ENCODE assay signal across 1 cellular context in the genomic region with DNA sequence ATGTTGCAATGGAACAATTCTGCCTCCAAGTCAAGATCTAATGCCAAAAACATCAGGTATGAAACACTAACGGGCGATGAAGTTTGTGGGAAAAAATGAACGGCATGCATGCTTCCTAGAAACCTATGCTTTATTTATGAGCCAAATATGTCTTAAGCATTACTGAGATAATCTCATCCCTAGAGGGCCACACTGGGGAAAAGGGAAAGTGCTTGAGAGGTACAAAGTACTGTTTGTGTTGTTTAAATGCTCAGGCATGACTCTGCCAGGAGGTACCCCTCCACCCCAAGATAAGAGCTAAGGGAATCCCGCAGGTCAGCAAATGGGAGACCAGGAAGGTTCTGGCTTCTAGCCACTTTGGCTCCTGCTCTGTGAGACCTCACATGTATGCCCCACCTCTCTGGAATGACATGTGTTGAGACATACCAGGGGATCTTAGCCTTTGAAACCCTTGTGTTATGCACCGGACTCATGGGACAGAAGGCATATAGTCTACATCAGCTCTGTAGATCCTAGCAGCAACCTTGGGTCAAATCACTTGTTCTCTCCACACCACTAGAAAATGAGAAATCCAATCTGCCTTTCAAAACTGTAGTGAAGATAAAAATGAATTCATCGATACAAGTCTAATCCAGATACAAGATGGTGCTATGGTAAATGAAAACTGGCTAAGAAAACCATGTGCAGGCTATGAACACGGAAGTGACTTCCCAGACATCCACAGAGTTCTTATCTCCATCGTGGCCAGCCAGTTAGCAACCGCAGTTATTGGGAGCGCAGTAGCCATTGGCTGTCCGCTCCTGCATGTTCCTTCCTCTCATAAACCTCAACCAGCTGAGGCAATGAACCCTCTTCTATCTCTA.
A peak's percentile ranks its signal among the peaks of the same experiment; 100 is the strongest.
TF ChIP-seq lines count a peak whose summit lies in the region.

No MANE protein-coding gene starts in this region.

TF ChIP-seq in K562, 482 proteins besides CTCF, POLR2A, EP300 and RAD21 (continued from another document and continues in another):
- TF ChIP-seq, protein P1, sequence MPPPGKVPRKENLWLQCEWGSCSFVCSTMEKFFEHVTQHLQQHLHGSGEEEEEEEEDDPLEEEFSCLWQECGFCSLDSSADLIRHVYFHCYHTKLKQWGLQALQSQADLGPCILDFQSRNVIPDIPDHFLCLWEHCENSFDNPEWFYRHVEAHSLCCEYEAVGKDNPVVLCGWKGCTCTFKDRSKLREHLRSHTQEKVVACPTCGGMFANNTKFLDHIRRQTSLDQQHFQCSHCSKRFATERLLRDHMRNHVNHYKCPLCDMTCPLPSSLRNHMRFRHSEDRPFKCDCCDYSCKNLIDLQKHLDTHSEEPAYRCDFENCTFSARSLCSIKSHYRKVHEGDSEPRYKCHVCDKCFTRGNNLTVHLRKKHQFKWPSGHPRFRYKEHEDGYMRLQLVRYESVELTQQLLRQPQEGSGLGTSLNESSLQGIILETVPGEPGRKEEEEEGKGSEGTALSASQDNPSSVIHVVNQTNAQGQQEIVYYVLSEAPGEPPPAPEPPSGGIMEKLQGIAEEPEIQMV (tag; conservative IDR thresholded peaks at IDR 0.05; ENCODE audit: low read depth), result no peak
- TF ChIP-seq, protein P2, sequence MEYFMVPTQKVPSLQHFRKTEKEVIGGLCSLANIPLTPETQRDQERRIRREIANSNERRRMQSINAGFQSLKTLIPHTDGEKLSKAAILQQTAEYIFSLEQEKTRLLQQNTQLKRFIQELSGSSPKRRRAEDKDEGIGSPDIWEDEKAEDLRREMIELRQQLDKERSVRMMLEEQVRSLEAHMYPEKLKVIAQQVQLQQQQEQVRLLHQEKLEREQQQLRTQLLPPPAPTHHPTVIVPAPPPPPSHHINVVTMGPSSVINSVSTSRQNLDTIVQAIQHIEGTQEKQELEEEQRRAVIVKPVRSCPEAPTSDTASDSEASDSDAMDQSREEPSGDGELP (CRISPR knock-in tag; IDR thresholded peaks at IDR 0.05; ENCODE audit: borderline replicate concordance), result peak; percentile 81
- TF ChIP-seq, protein P3, sequence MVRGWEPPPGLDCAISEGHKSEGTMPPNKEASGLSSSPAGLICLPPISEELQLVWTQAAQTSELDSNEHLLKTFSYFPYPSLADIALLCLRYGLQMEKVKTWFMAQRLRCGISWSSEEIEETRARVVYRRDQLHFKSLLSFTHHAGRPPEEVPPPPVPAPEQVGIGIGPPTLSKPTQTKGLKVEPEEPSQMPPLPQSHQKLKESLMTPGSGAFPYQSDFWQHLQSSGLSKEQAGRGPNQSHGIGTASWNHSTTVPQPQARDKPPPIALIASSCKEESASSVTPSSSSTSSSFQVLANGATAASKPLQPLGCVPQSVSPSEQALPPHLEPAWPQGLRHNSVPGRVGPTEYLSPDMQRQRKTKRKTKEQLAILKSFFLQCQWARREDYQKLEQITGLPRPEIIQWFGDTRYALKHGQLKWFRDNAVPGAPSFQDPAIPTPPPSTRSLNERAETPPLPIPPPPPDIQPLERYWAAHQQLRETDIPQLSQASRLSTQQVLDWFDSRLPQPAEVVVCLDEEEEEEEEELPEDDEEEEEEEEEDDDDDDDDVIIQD (CRISPR knock-in tag; IDR thresholded peaks at IDR 0.05), result 0 out of 2 replicates have a peak, but pooled peaks have one; percentile 8
- TF ChIP-seq ZKSCAN1 (IDR thresholded peaks at IDR 0.05; ENCODE audit: low read depth, low read length), result no peak
- TF ChIP-seq NFXL1 (CRISPR knock-in tag; IDR thresholded peaks at IDR 0.05), result no peak
- no peak for TF ChIP-seq ZNF134 (CRISPR knock-in tag; conservative IDR thresholded peaks at IDR 0.05)
- TF ChIP-seq, protein P4, sequence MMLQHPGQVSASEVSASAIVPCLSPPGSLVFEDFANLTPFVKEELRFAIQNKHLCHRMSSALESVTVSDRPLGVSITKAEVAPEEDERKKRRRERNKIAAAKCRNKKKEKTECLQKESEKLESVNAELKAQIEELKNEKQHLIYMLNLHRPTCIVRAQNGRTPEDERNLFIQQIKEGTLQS (IDR thresholded peaks at IDR 0.05), result no peak
- TF ChIP-seq, protein P4 (CRISPR knock-in tag; conservative IDR thresholded peaks at IDR 0.05), result no peak
- TF ChIP-seq XRCC3 (IDR thresholded peaks at IDR 0.05), result no peak
- no peak for TF ChIP-seq HLTF (IDR thresholded peaks at IDR 0.05)
- TF ChIP-seq, protein P5, sequence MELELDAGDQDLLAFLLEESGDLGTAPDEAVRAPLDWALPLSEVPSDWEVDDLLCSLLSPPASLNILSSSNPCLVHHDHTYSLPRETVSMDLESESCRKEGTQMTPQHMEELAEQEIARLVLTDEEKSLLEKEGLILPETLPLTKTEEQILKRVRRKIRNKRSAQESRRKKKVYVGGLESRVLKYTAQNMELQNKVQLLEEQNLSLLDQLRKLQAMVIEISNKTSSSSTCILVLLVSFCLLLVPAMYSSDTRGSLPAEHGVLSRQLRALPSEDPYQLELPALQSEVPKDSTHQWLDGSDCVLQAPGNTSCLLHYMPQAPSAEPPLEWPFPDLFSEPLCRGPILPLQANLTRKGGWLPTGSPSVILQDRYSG (tag; conservative IDR thresholded peaks at IDR 0.05; ENCODE audit: low read depth), result 0 out of 2 replicates have a peak, but pooled peaks have one; percentile 51
- peak; percentile 21; the same call in 1 of the 2 replicates for TF ChIP-seq SPI1 (IDR thresholded peaks at IDR 0.05; ENCODE audit: borderline replicate concordance, low read depth, low read length)
- TF ChIP-seq ZKSCAN8 (CRISPR knock-in tag; IDR thresholded peaks at IDR 0.05), result peak; percentile 68; the same call in 1 of the 2 replicates
- TF ChIP-seq ZNF778 (CRISPR knock-in tag; IDR thresholded peaks at IDR 0.05), result no peak
- TF ChIP-seq ZNF57 (CRISPR knock-in tag; IDR thresholded peaks at IDR 0.05), result no peak
- no peak; the same call in 1 of the 2 replicates for TF ChIP-seq CHD2 (IDR thresholded peaks at IDR 0.05; ENCODE audit: low read depth, low read length)
- TF ChIP-seq, protein P6, sequence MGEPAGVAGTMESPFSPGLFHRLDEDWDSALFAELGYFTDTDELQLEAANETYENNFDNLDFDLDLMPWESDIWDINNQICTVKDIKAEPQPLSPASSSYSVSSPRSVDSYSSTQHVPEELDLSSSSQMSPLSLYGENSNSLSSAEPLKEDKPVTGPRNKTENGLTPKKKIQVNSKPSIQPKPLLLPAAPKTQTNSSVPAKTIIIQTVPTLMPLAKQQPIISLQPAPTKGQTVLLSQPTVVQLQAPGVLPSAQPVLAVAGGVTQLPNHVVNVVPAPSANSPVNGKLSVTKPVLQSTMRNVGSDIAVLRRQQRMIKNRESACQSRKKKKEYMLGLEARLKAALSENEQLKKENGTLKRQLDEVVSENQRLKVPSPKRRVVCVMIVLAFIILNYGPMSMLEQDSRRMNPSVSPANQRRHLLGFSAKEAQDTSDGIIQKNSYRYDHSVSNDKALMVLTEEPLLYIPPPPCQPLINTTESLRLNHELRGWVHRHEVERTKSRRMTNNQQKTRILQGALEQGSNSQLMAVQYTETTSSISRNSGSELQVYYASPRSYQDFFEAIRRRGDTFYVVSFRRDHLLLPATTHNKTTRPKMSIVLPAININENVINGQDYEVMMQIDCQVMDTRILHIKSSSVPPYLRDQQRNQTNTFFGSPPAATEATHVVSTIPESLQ (CRISPR knock-in tag; IDR thresholded peaks at IDR 0.05), result no peak
- TF ChIP-seq ZEB2 (IDR thresholded peaks at IDR 0.05), result no peak
- no peak for TF ChIP-seq U2AF2 (optimal IDR thresholded peaks at IDR 0.05; ENCODE audit: low read depth, low read length)
- no peak for TF ChIP-seq OTX1 (CRISPR knock-in tag; IDR thresholded peaks at IDR 0.05)
- no peak for TF ChIP-seq NR3C1 (CRISPR knock-in tag; IDR thresholded peaks at IDR 0.05)
- TF ChIP-seq, protein P7, sequence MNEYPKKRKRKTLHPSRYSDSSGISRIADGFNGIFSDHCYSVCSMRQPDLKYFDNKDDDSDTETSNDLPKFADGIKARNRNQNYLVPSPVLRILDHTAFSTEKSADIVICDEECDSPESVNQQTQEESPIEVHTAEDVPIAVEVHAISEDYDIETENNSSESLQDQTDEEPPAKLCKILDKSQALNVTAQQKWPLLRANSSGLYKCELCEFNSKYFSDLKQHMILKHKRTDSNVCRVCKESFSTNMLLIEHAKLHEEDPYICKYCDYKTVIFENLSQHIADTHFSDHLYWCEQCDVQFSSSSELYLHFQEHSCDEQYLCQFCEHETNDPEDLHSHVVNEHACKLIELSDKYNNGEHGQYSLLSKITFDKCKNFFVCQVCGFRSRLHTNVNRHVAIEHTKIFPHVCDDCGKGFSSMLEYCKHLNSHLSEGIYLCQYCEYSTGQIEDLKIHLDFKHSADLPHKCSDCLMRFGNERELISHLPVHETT (CRISPR knock-in tag; conservative IDR thresholded peaks at IDR 0.05 in 1 of 2, IDR thresholded peaks at IDR 0.05 in 1 of 2), result peak in 1 of 2 experiments; percentile 78; a peak in 1 of 4 replicates
- TF ChIP-seq ZNF347 (CRISPR knock-in tag; IDR thresholded peaks at IDR 0.05; ENCODE audit: low read depth), result no peak
- TF ChIP-seq, protein P8, sequence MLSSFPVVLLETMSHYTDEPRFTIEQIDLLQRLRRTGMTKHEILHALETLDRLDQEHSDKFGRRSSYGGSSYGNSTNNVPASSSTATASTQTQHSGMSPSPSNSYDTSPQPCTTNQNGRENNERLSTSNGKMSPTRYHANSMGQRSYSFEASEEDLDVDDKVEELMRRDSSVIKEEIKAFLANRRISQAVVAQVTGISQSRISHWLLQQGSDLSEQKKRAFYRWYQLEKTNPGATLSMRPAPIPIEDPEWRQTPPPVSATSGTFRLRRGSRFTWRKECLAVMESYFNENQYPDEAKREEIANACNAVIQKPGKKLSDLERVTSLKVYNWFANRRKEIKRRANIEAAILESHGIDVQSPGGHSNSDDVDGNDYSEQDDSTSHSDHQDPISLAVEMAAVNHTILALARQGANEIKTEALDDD (IDR thresholded peaks at IDR 0.05), result no peak
- TF ChIP-seq, protein P9, sequence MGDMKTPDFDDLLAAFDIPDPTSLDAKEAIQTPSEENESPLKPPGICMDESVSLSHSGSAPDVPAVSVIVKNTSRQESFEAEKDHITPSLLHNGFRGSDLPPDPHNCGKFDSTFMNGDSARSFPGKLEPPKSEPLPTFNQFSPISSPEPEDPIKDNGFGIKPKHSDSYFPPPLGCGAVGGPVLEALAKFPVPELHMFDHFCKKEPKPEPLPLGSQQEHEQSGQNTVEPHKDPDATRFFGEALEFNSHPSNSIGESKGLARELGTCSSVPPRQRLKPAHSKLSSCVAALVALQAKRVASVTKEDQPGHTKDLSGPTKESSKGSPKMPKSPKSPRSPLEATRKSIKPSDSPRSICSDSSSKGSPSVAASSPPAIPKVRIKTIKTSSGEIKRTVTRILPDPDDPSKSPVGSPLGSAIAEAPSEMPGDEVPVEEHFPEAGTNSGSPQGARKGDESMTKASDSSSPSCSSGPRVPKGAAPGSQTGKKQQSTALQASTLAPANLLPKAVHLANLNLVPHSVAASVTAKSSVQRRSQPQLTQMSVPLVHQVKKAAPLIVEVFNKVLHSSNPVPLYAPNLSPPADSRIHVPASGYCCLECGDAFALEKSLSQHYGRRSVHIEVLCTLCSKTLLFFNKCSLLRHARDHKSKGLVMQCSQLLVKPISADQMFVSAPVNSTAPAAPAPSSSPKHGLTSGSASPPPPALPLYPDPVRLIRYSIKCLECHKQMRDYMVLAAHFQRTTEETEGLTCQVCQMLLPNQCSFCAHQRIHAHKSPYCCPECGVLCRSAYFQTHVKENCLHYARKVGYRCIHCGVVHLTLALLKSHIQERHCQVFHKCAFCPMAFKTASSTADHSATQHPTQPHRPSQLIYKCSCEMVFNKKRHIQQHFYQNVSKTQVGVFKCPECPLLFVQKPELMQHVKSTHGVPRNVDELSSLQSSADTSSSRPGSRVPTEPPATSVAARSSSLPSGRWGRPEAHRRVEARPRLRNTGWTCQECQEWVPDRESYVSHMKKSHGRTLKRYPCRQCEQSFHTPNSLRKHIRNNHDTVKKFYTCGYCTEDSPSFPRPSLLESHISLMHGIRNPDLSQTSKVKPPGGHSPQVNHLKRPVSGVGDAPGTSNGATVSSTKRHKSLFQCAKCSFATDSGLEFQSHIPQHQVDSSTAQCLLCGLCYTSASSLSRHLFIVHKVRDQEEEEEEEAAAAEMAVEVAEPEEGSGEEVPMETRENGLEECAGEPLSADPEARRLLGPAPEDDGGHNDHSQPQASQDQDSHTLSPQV (IDR thresholded peaks at IDR 0.05), result peak; percentile 80
- TF ChIP-seq ZNF316 (IDR thresholded peaks at IDR 0.05), result no peak
- TF ChIP-seq ERF (CRISPR knock-in tag; IDR thresholded peaks at IDR 0.05), result peak; percentile 84; the same call in 1 of the 2 replicates
- TF ChIP-seq, protein P10, sequence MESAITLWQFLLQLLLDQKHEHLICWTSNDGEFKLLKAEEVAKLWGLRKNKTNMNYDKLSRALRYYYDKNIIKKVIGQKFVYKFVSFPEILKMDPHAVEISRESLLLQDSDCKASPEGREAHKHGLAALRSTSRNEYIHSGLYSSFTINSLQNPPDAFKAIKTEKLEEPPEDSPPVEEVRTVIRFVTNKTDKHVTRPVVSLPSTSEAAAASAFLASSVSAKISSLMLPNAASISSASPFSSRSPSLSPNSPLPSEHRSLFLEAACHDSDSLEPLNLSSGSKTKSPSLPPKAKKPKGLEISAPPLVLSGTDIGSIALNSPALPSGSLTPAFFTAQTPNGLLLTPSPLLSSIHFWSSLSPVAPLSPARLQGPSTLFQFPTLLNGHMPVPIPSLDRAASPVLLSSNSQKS (CRISPR knock-in tag; IDR thresholded peaks at IDR 0.05), result no peak
- TF ChIP-seq SMAD4 (CRISPR knock-in tag; conservative IDR thresholded peaks at IDR 0.05), result peak; percentile 86
- peak; percentile 81; the same call in 1 of the 2 replicates for TF ChIP-seq DMBX1 (CRISPR knock-in tag; IDR thresholded peaks at IDR 0.05; ENCODE audit: borderline replicate concordance)
- no peak for TF ChIP-seq TRIM24 (IDR thresholded peaks at IDR 0.05)
- no peak for TF ChIP-seq SAP30 (IDR thresholded peaks at IDR 0.05; ENCODE audit: borderline replicate concordance, insufficient read depth, low read depth, low read length, poor library complexity, severe bottlenecking)
- no peak for TF ChIP-seq MTA1 (IDR thresholded peaks at IDR 0.05; ENCODE audit: borderline replicate concordance)
- TF ChIP-seq GATAD2B (IDR thresholded peaks at IDR 0.05; ENCODE audit: borderline replicate concordance), result no peak
- TF ChIP-seq FOSL1 (tag; conservative IDR thresholded peaks at IDR 0.05), result peak; percentile 35
- no peak for TF ChIP-seq ZNF3 (CRISPR knock-in tag; IDR thresholded peaks at IDR 0.05)
- TF ChIP-seq, protein P11, sequence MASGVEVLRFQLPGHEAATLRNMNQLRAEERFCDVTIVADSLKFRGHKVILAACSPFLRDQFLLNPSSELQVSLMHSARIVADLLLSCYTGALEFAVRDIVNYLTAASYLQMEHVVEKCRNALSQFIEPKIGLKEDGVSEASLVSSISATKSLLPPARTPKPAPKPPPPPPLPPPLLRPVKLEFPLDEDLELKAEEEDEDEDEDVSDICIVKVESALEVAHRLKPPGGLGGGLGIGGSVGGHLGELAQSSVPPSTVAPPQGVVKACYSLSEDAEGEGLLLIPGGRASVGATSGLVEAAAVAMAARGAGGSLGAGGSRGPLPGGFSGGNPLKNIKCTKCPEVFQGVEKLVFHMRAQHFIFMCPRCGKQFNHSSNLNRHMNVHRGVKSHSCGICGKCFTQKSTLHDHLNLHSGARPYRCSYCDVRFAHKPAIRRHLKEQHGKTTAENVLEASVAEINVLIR (CRISPR knock-in tag; IDR thresholded peaks at IDR 0.05), result no peak
- no peak for TF ChIP-seq FOXK2 (conservative IDR thresholded peaks at IDR 0.05 in 1 of 2, IDR thresholded peaks at IDR 0.05 in 1 of 2; ENCODE audit: low read depth in 2 of 2)
- no peak for TF ChIP-seq NUFIP1 (IDR thresholded peaks at IDR 0.05; ENCODE audit: partially characterized antibody)
- no peak for TF ChIP-seq SRSF7 (optimal IDR thresholded peaks at IDR 0.05; ENCODE audit: low read depth, low read length)
- no peak for TF ChIP-seq SNIP1 (IDR thresholded peaks at IDR 0.05; ENCODE audit: low read depth)
- no peak for TF ChIP-seq ZBTB8A (IDR thresholded peaks at IDR 0.05; ENCODE audit: partially characterized antibody)
